22 cellular contexts compared by ENCODE assay signal in the genomic region with DNA sequence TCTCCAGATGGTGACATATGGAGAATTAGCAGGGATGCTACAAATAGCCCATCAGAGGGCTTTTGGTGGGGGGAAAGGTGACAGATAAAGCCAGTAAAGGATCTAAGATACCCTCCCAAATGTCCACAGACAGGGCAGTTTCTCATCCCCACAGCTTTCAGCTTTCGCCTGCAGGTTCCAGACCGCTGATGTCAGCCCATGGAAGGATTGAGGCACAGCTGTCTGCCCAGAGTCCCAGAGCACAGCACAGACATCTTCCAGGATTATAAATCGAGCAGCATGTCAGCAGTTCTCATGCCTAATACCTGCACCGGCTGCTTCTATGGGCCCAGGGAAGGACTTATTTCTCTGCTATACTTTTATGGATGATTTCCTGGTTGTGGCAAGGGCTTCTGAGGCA.
"Had no signal": no experiment of that assay in that cellular context is flagged by ENCODE, and none has a peak within 500 bp of the region (broad histone marks: within the 10 kb centered on the region; RNA-seq: fewer than 3 reads in every experiment).

No MANE protein-coding gene starts in this region.

- H3K27ac ChIP-seq: ascending aorta, breast epithelium, gastroesophageal sphincter, suprapubic skin, transverse colon, uterus, VCaP had no signal

- H3K36me3 ChIP-seq: ascending aorta, breast epithelium, gastroesophageal sphincter, suprapubic skin, transverse colon, uterus had no signal

- H3K4me3 ChIP-seq: ascending aorta, breast epithelium, gastroesophageal sphincter, suprapubic skin, transverse colon, uterus had no signal

- ATAC-seq: activated T-cell treated with anti-CD3 and anti-CD28 coated beads, Interleukin-2, amount 50 U/mL, for 72 hours; esophagus mucosa; gastroesophageal sphincter; natural killer cell treated with Interleukin-12 subunit alpha and Interleukin-12 subunit beta and Interleukin-15 and Interleukin-18, amount 100 ng/mL, for 72 hours; stimulated activated naive CD8-positive, alpha-beta T cell treated with anti-CD3 and anti-CD28 coated beads, Interleukin-15, amount 100 ng/mL, for 72 hours had no signal

- DNase-seq: activated CD4-positive, alpha-beta T cell treated with anti-CD3 and anti-CD28 coated beads for 1 hour; activated CD8-positive, alpha-beta memory T cell treated with anti-CD3 and anti-CD28 coated beads for 24 hours; activated CD8-positive, alpha-beta memory T cell treated with anti-CD3 and anti-CD28 coated beads, Interleukin-2, amount 50 U/mL, for 48 hours; activated effector memory CD4-positive, alpha-beta T cell treated with anti-CD3 and anti-CD28 coated beads, Interleukin-2, amount 50 U/mL, for 16 hours; activated naive CD4-positive, alpha-beta T cell treated with anti-CD3 and anti-CD28 coated beads, Interleukin-2, amount 50 U/mL, for 16 hours; activated T-cell treated with anti-CD3 and anti-CD28 coated beads, Interleukin-2, amount 50 U/mL, for 72 hours; cerebellar nuclear complex; effector CD8-positive, alpha-beta T cell; mesenchymal stem cell; stimulated activated CD4-positive, alpha-beta T cell treated with anti-CD3 and anti-CD28 coated beads, Interleukin-15, amount 100 ng/mL, for 24 hours; stimulated activated CD4-positive, alpha-beta T cell treated with anti-CD3 and anti-CD28 coated beads, Interleukin-2, amount 100 ng/mL, for 48 hours; stimulated activated naive CD8-positive, alpha-beta T cell treated with anti-CD3 and anti-CD28 coated beads, Interleukin-15, amount 100 ng/mL, for 72 hours; T-helper 2 cell; transverse colon; uterus had no signal

- H3K4me1 ChIP-seq: ascending aorta, breast epithelium, gastroesophageal sphincter, suprapubic skin, transverse colon, uterus had no signal

- H3K9me3 ChIP-seq: ascending aorta, breast epithelium, gastroesophageal sphincter, suprapubic skin, transverse colon, uterus had no signal

- H3K27me3 ChIP-seq: ascending aorta, breast epithelium, gastroesophageal sphincter, suprapubic skin, transverse colon, uterus had no signal
